9 cellular contexts compared by ENCODE assay signal in the genomic region with DNA sequence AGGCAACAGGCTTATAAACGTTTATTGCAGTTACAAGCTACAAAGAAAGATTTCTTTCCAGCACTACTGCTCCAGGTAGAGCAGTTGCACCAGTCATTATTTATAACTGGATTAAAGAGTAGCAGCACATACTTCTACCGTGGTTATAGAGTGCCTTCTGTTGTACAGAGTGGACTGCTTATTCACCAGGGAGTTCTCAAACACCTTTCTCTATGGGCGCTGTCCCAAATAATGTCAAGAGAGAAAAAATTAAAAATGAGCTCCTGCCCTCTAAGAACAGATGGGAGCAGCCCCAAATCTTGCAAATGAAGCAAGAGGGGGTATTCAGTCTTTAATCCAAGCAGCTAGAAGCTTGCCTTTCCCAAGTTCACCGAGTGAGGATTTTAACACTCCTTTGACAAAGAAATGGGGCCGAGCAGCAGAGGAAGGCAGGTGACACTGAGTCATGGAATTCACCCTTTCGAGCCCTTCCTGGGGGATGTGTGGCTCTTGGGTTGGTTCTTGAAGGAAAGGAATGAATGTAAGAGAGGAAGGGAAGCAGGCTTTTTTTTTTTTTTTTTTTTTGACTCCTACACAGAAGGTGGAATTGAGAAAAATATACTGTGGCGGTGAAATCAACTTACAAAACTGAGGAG.
DNase-seq lines count a peak whose midpoint lies in the region; ATAC-seq, FAIRE-seq and TF ChIP-seq lines count a peak whose summit lies in the region.
"Had no signal": no experiment of that assay in that cellular context is flagged by ENCODE, and none has a peak within 500 bp of the region (broad histone marks: within the 10 kb centered on the region; RNA-seq: fewer than 3 reads in every experiment).

No MANE protein-coding gene starts in this region.

- DNase-seq in Daoy (ENCODE audit: low read depth) (peak; percentile 51), lower lobe of right lung (no peak), left ventricle myocardium inferior (no peak), frontal cortex (ENCODE audit: low spot score in 2 of 2) (no peak), pancreas (no peak)
- no peak for DNase-seq in activated CD4-positive, alpha-beta memory T cell treated with anti-CD3 and anti-CD28 coated beads, Interleukin-2, amount 10 ng/mL, durations not matched to agents 7 days and 5 days
- DNase-seq: NCI-H1417 had no signal

- H3K4me3 ChIP-seq in lower lobe of right lung (no peak overlapping the region), left ventricle myocardium inferior (no peak overlapping the region), pancreas (no peak overlapping the region)

- peak overlapping the region; percentile 95 for H3K27ac Mint-ChIP-seq in activated CD4-positive, alpha-beta memory T cell treated with anti-CD3 and anti-CD28 coated beads, Interleukin-2, amount 10 ng/mL, durations not matched to agents 7 days and 5 days

- peak overlapping the region; percentile 62 for H3K4me3 Mint-ChIP-seq in activated CD4-positive, alpha-beta memory T cell treated with anti-CD3 and anti-CD28 coated beads, Interleukin-2, amount 10 ng/mL, durations not matched to agents 7 days and 5 days

- CTCF ChIA-PET in activated CD4-positive, alpha-beta memory T cell treated with anti-CD3 and anti-CD28 coated beads, Interleukin-2, amount 10 ng/mL, durations not matched to agents 7 days and 5 days (lab: Charles Lee): interaction anchor here (0.7 to 3.1 kb wide), 7 partner anchors 25 to 233 kb away, joined by 3 to 16 read pairs (median 5); no protein-coding TSS in a partner anchor

- FAIRE-seq in frontal cortex (lab: Jason Lieb, UNC) (no peak), pancreas (lab: Jason Lieb, UNC) (no peak)

- peaks cover 69% of the 10 kb centered on the region for H3K4me1 Mint-ChIP-seq in activated CD4-positive, alpha-beta memory T cell treated with anti-CD3 and anti-CD28 coated beads, Interleukin-2, amount 10 ng/mL, durations not matched to agents 7 days and 5 days

- H3K27ac ChIP-seq in lower lobe of right lung: peak overlapping the region; percentile 37
- H3K27ac ChIP-seq in left ventricle myocardium inferior (replicated peaks): no peak overlapping the region
- peak overlapping the region in 2 of 4 donors; percentile 65 to 87 for H3K27ac ChIP-seq in pancreas

- intact Hi-C loops in lower lobe of right lung (cut with DNase I): no loop called here
- intact Hi-C loops in left ventricle myocardium inferior (cut with micrococcal nuclease): no loop called here
- intact Hi-C loops in pancreas (cut with DNase I): no loop called here

- POLR2A ChIA-PET in activated CD4-positive, alpha-beta memory T cell treated with anti-CD3 and anti-CD28 coated beads, Interleukin-2, amount 10 ng/mL, durations not matched to agents 7 days and 5 days (lab: Charles Lee): interaction anchor here (0.9 to 4.8 kb wide), 10 partner anchors 10 to 1254 kb away, joined by 3 to 62 read pairs (median 3); a partner anchor contains a TSS

- no peaks in the 10 kb centered on the region for H3K27me3 Mint-ChIP-seq in activated CD4-positive, alpha-beta memory T cell treated with anti-CD3 and anti-CD28 coated beads, Interleukin-2, amount 10 ng/mL, durations not matched to agents 7 days and 5 days

- 70 to 72% methylated on average over 7 of the region's 7 CpGs for WGBS in pancreas, 2 donors

- H3K9me3 Mint-ChIP-seq in activated CD4-positive, alpha-beta memory T cell treated with anti-CD3 and anti-CD28 coated beads, Interleukin-2, amount 10 ng/mL, durations not matched to agents 7 days and 5 days: peaks cover 3% of the 10 kb centered on the region

- H3K36me3 ChIP-seq in lower lobe of right lung: peaks cover 11% of the 10 kb centered on the region
- no peaks in the 10 kb centered on the region for H3K36me3 ChIP-seq in left ventricle myocardium inferior
- H3K36me3 ChIP-seq in pancreas: no peaks in the 10 kb centered on the region

- ATAC-seq in HG02610 (IDR thresholded peaks at IDR 0.05; ENCODE audit: unreplicated experiment): peak; percentile 42
- no peak for ATAC-seq in lower lobe of right lung
- no peak for ATAC-seq in HG03139 (IDR thresholded peaks at IDR 0.05; ENCODE audit: unreplicated experiment)
- ATAC-seq in pancreas: no peak

- H3K27me3 ChIP-seq in lower lobe of right lung (ENCODE audit: low read depth) (no peaks in the 10 kb centered on the region), left ventricle myocardium inferior (ENCODE audit: low read depth) (no peaks in the 10 kb centered on the region), pancreas (no peaks in the 10 kb centered on the region)

- TF ChIP-seq CTCF in lower lobe of right lung (IDR thresholded peaks at IDR 0.05) (no peak), left ventricle myocardium inferior (IDR thresholded peaks at IDR 0.05; ENCODE audit: borderline replicate concordance) (no peak), pancreas (IDR thresholded peaks at IDR 0.05) (no peak)

- peaks cover 65% of the 10 kb centered on the region for H3K36me3 Mint-ChIP-seq in activated CD4-positive, alpha-beta memory T cell treated with anti-CD3 and anti-CD28 coated beads, Interleukin-2, amount 10 ng/mL, durations not matched to agents 7 days and 5 days (ENCODE audit: low read depth)

- H3K9me3 ChIP-seq in lower lobe of right lung (no peaks in the 10 kb centered on the region), left ventricle myocardium inferior (replicated peaks) (no peaks in the 10 kb centered on the region), pancreas (no peaks in the 10 kb centered on the region)

- H3K4me1 ChIP-seq in lower lobe of right lung (peaks cover 43% of the 10 kb centered on the region), left ventricle myocardium inferior (peaks cover 45% of the 10 kb centered on the region), pancreas (peaks cover 6 to 42% (median 26%) of the 10 kb centered on the region in 3 donors)
